Comparison of ENCODE assay signal across 26 cellular contexts in the genomic region with DNA sequence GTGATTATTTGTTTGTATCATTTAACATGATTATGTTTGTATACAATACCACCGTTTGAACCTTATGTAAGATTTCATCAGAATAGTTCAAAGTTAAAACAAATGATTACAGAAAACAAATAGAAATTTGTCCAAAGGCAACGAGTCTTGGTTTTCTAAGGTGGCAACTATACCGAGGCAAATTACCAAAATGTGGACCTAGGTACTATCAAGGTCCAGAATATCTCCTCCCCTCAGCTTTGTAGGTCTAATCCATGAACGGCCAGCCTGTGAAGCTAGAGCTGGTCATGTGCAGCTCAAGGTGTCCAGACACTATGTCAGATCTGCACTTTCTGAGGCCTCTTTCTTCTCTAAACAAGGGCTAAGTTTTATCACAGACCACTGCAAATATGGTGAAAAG.
"Had no signal": no experiment of that assay in that cellular context is flagged by ENCODE, and none has a peak within 500 bp of the region (broad histone marks: within the 10 kb centered on the region; RNA-seq: fewer than 3 reads in every experiment).

No MANE protein-coding gene starts in this region.

- H3K27me3 Mint-ChIP-seq: effector memory CD8-positive, alpha-beta T cell; natural killer cell treated with Interleukin-12 subunit alpha and Interleukin-12 subunit beta and Interleukin-15 and Interleukin-18, amount 100 ng/mL, for 72 hours; stimulated activated naive B cell treated with anti-CD40 and anti-IgM and Interleukin-4, amounts not matched to agents 10 μg/mL and 1 μg/mL and 100 μg/mL, for 72 hours; stimulated activated naive CD8-positive, alpha-beta T cell treated with anti-CD3 and anti-CD28 coated beads, Interleukin-15, Interleukin-2, amounts not matched to agents 100 ng/mL and 50 ng/mL, for 24 hours had no signal

- DNase-seq: dermis blood vessel endothelial cell; effector memory CD8-positive, alpha-beta T cell; esophagus squamous epithelium; foreskin melanocyte; glutamatergic neuron; heart right ventricle; hippocampal formation; kidney glomerular epithelial cell; left colon; left ventricle myocardium superior; lower lobe of right lung; pancreas; sigmoid colon; stimulated activated CD4-positive, alpha-beta T cell treated with anti-CD3 and anti-CD28 coated beads, Interleukin-2, amount 100 ng/mL, for 24 hours; stimulated activated CD4-positive, alpha-beta T cell treated with anti-CD3 and anti-CD28 coated beads, Interleukin-4, amount 100 ng/mL, for 24 hours; stimulated activated naive B cell treated with anti-CD40 and anti-IgM and Interleukin-4, amounts not matched to agents 10 μg/mL and 1 μg/mL and 100 μg/mL, for 72 hours; upper lobe of right lung; uterus had no signal

- H3K36me3 Mint-ChIP-seq: natural killer cell treated with Interleukin-12 subunit alpha and Interleukin-12 subunit beta and Interleukin-15 and Interleukin-18, amount 100 ng/mL, for 72 hours had no signal

- H3K4me3 ChIP-seq: coronary artery, esophagus squamous epithelium, heart right ventricle, lower lobe of right lung, pancreas, right atrium auricular region, sigmoid colon, thoracic aorta, tibial nerve, upper lobe of right lung, uterus had no signal

- ATAC-seq: effector memory CD8-positive, alpha-beta T cell; heart right ventricle; left colon; left ventricle myocardium superior; lower lobe of right lung; natural killer cell treated with Interleukin-12 subunit alpha and Interleukin-12 subunit beta and Interleukin-15 and Interleukin-18, amount 100 ng/mL, for 72 hours; pancreas; stimulated activated naive B cell treated with anti-CD40 and anti-IgM and Interleukin-4, amounts not matched to agents 10 μg/mL and 1 μg/mL and 100 μg/mL, for 72 hours; upper lobe of right lung had no signal

- H3K27ac Mint-ChIP-seq: effector memory CD8-positive, alpha-beta T cell; natural killer cell treated with Interleukin-12 subunit alpha and Interleukin-12 subunit beta and Interleukin-15 and Interleukin-18, amount 100 ng/mL, for 72 hours; stimulated activated naive B cell treated with anti-CD40 and anti-IgM and Interleukin-4, amounts not matched to agents 10 μg/mL and 1 μg/mL and 100 μg/mL, for 72 hours; stimulated activated naive CD8-positive, alpha-beta T cell treated with anti-CD3 and anti-CD28 coated beads, Interleukin-15, Interleukin-2, amounts not matched to agents 100 ng/mL and 50 ng/mL, for 24 hours had no signal

- H3K9me3 ChIP-seq: esophagus squamous epithelium, heart right ventricle, lower lobe of right lung, neutrophil, pancreas, right atrium auricular region, sigmoid colon, thoracic aorta, tibial nerve, upper lobe of right lung, uterus had no signal

- H3K4me3 Mint-ChIP-seq: effector memory CD8-positive, alpha-beta T cell; natural killer cell treated with Interleukin-12 subunit alpha and Interleukin-12 subunit beta and Interleukin-15 and Interleukin-18, amount 100 ng/mL, for 72 hours; neural crest cell; stimulated activated naive B cell treated with anti-CD40 and anti-IgM and Interleukin-4, amounts not matched to agents 10 μg/mL and 1 μg/mL and 100 μg/mL, for 72 hours; stimulated activated naive CD8-positive, alpha-beta T cell treated with anti-CD3 and anti-CD28 coated beads, Interleukin-15, Interleukin-2, amounts not matched to agents 100 ng/mL and 50 ng/mL, for 24 hours had no signal

- H3K36me3 ChIP-seq: esophagus squamous epithelium, lower lobe of right lung, neutrophil, pancreas, right atrium auricular region, sigmoid colon, thoracic aorta, upper lobe of right lung, uterus had no signal

- H3K4me1 ChIP-seq: esophagus squamous epithelium, heart right ventricle, lower lobe of right lung, right atrium auricular region, sigmoid colon, tibial nerve, upper lobe of right lung, uterus had no signal

- H3K9me3 Mint-ChIP-seq: effector memory CD8-positive, alpha-beta T cell; natural killer cell treated with Interleukin-12 subunit alpha and Interleukin-12 subunit beta and Interleukin-15 and Interleukin-18, amount 100 ng/mL, for 72 hours; neural crest cell; stimulated activated naive B cell treated with anti-CD40 and anti-IgM and Interleukin-4, amounts not matched to agents 10 μg/mL and 1 μg/mL and 100 μg/mL, for 72 hours; stimulated activated naive CD8-positive, alpha-beta T cell treated with anti-CD3 and anti-CD28 coated beads, Interleukin-15, Interleukin-2, amounts not matched to agents 100 ng/mL and 50 ng/mL, for 24 hours had no signal

- H3K27me3 ChIP-seq: esophagus squamous epithelium, heart right ventricle, neutrophil, pancreas, right atrium auricular region, sigmoid colon, tibial nerve, upper lobe of right lung, uterus had no signal

- H3K27ac ChIP-seq: coronary artery, esophagus squamous epithelium, heart right ventricle, lower lobe of right lung, neutrophil, pancreas, right atrium auricular region, sigmoid colon, thoracic aorta, tibial nerve, upper lobe of right lung, uterus had no signal
